8 cellular contexts compared by ENCODE assay signal in genomic region chr16:4765511-4766474, GRCh38. TPM values are rescaled to one million over a fixed set of nuclear protein-coding genes. Genes with fewer than 3 reads are reported as not detected.
DNase-seq lines count a peak whose midpoint lies in the region; ATAC-seq, FAIRE-seq and TF ChIP-seq lines count a peak whose summit lies in the region.

No MANE protein-coding gene starts in this region.

- H3K36me3 ChIP-seq in keratinocyte (ENCODE audit: control insufficient read depth in 2 of 2, extremely low read depth in 1 of 2, insufficient read depth in 2 of 2, low read length in 2 of 2): peaks cover 13 to 22% of the 10 kb centered on the region in 2 experiments

- no peak for DNase-seq in activated CD4-positive, alpha-beta T cell treated with anti-CD3 and anti-CD28 coated beads, Interleukin-2, amount 10 ng/mL, durations not matched to agents 24 days and 14 days
- DNase-seq in activated CD4-positive, alpha-beta T cell treated with anti-CD3 and anti-CD28 coated beads for 4 hours: no peak
- DNase-seq in activated naive CD8-positive, alpha-beta T cell treated with anti-CD3 and anti-CD28 coated beads for 36 hours: no peak
- no peak for DNase-seq in keratinocyte (ENCODE audit: low read depth, low spot score)
- DNase-seq in MV-4-11 (lab: John Stamatoyannopoulos, UW): no peak

- peaks cover 11% of the 10 kb centered on the region for H3K36me3 Mint-ChIP-seq in activated CD4-positive, alpha-beta T cell treated with anti-CD3 and anti-CD28 coated beads, Interleukin-2, amount 10 ng/mL, durations not matched to agents 24 days and 14 days (ENCODE audit: low read depth)
- no peaks in the 10 kb centered on the region for H3K36me3 Mint-ChIP-seq in activated naive CD8-positive, alpha-beta T cell treated with anti-CD3 and anti-CD28 coated beads for 36 hours

- no peaks in the 10 kb centered on the region for H3K9me3 Mint-ChIP-seq in activated CD4-positive, alpha-beta T cell treated with anti-CD3 and anti-CD28 coated beads, Interleukin-2, amount 10 ng/mL, durations not matched to agents 24 days and 14 days
- no peaks in the 10 kb centered on the region for H3K9me3 Mint-ChIP-seq in activated naive CD8-positive, alpha-beta T cell treated with anti-CD3 and anti-CD28 coated beads for 36 hours

- intact Hi-C loops in activated CD4-positive, alpha-beta T cell treated with anti-CD3 and anti-CD28 coated beads, Interleukin-2, amount 10 ng/mL, durations not matched to agents 24 days and 14 days (cut with micrococcal nuclease): loop anchor here (2.0 to 10.0 kb wide), 3 partner anchors 101 to 193 kb away; partner anchors contain the start of gene SEC14L5

- H3K79me2 ChIP-seq in keratinocyte (ENCODE audit: control insufficient read depth, insufficient read depth, low read length): peaks cover 21% of the 10 kb centered on the region

- dilution Hi-C loops in keratinocyte (cut with MboI; ENCODE audit: extremely low pct_ligation_motif_present, low sequenced_read_pairs): no loop called here

- H3K27ac ChIP-seq in keratinocyte (ENCODE audit: control insufficient read depth, insufficient read depth, low read length) (peak overlapping the region; percentile 75), temporal lobe (ENCODE audit: low read depth, low read length) (peak overlapping the region; percentile 74)

- H3K9ac ChIP-seq in keratinocyte (ENCODE audit: control insufficient read depth, extremely low read depth, insufficient read depth, low read length): peak overlapping the region; percentile 88

- no peak for ATAC-seq in GM21367 (IDR thresholded peaks at IDR 0.05; ENCODE audit: unreplicated experiment)
- no peak for ATAC-seq in HG03196 (IDR thresholded peaks at IDR 0.05; ENCODE audit: unreplicated experiment)

- FAIRE-seq in keratinocyte (lab: Jason Lieb, UNC): no peak

- no peaks in the 10 kb centered on the region for H3K9me1 ChIP-seq in keratinocyte (ENCODE audit: control insufficient read depth, extremely low read depth, insufficient read depth, low read length)

- no peaks in the 10 kb centered on the region for H3K9me3 ChIP-seq in keratinocyte (ENCODE audit: control insufficient read depth, low read depth, low read length)

- peak overlapping the region; percentile 88 for H3K27ac Mint-ChIP-seq in activated CD4-positive, alpha-beta T cell treated with anti-CD3 and anti-CD28 coated beads, Interleukin-2, amount 10 ng/mL, durations not matched to agents 24 days and 14 days
- peak overlapping the region; percentile 86 for H3K27ac Mint-ChIP-seq in activated naive CD8-positive, alpha-beta T cell treated with anti-CD3 and anti-CD28 coated beads for 36 hours

- TF ChIP-seq CTCF in keratinocyte (optimal IDR thresholded peaks at IDR 0.05 in 1 of 3, IDR thresholded peaks at IDR 0.05 in 1 of 3, conservative IDR thresholded peaks at IDR 0.05 in 1 of 3; ENCODE audit: extremely low read depth in 1 of 3, insufficient read depth in 2 of 3, low read length in 3 of 3): no peak

- no peaks in the 10 kb centered on the region for H3K27me3 ChIP-seq in keratinocyte (ENCODE audit: control insufficient read depth, extremely low read depth, insufficient read depth, low read length)

- H3K4me2 ChIP-seq in keratinocyte (ENCODE audit: control insufficient read depth, extremely low read depth, insufficient read depth, low read depth, low read length): peak overlapping the region; percentile 92

- peaks cover 13% of the 10 kb centered on the region for H3K4me1 ChIP-seq in keratinocyte (ENCODE audit: control insufficient read depth, extremely low read depth, insufficient read depth, low read length)

- H2AFZ ChIP-seq in keratinocyte (ENCODE audit: control insufficient read depth, low read length): no peak overlapping the region

- H3K4me3 Mint-ChIP-seq in activated CD4-positive, alpha-beta T cell treated with anti-CD3 and anti-CD28 coated beads, Interleukin-2, amount 10 ng/mL, durations not matched to agents 24 days and 14 days: peak overlapping the region; percentile 90
- H3K4me3 Mint-ChIP-seq in activated naive CD8-positive, alpha-beta T cell treated with anti-CD3 and anti-CD28 coated beads for 36 hours: peak overlapping the region; percentile 85

- no peaks in the 10 kb centered on the region for H4K20me1 ChIP-seq in keratinocyte (ENCODE audit: control insufficient read depth, extremely low read depth, insufficient read depth, low read length)

- H3K4me1 Mint-ChIP-seq in activated CD4-positive, alpha-beta T cell treated with anti-CD3 and anti-CD28 coated beads, Interleukin-2, amount 10 ng/mL, durations not matched to agents 24 days and 14 days: peaks cover 26% of the 10 kb centered on the region
- peaks cover 19% of the 10 kb centered on the region for H3K4me1 Mint-ChIP-seq in activated naive CD8-positive, alpha-beta T cell treated with anti-CD3 and anti-CD28 coated beads for 36 hours

- peak overlapping the region; percentile 88 to 93 (median 92) for H3K4me3 ChIP-seq in keratinocyte (ENCODE audit: control insufficient read depth in 2 of 3, extremely low read depth in 1 of 3, insufficient read depth in 2 of 3, low read depth in 1 of 3, low read length in 3 of 3)

- no peaks in the 10 kb centered on the region for H3K27me3 Mint-ChIP-seq in activated CD4-positive, alpha-beta T cell treated with anti-CD3 and anti-CD28 coated beads, Interleukin-2, amount 10 ng/mL, durations not matched to agents 24 days and 14 days
- H3K27me3 Mint-ChIP-seq in activated naive CD8-positive, alpha-beta T cell treated with anti-CD3 and anti-CD28 coated beads for 36 hours: no peaks in the 10 kb centered on the region

RNA-seq across cellular contexts. Expression of gene ZNF500, which starts 1.2 kb away (rescaled TPM):
- 15.0 and 16.1 TPM in 2 replicates for total RNA-seq in activated CD4-positive, alpha-beta T cell treated with anti-CD3 and anti-CD28 coated beads, Interleukin-2, amount 10 ng/mL, durations not matched to agents 24 days and 14 days
- total RNA-seq in activated naive CD8-positive, alpha-beta T cell treated with anti-CD3 and anti-CD28 coated beads for 36 hours: 1 to 10 TPM; 7.5 to 9.3 TPM
- polyA plus RNA-seq in keratinocyte: 3.3 to 5.2 TPM (median 3.5 TPM) in 3 replicates
- polyA plus RNA-seq in keratinocyte (2011; ENCODE audit: low read depth): 0.41 TPM
- polyA plus RNA-seq in keratinocyte (2011; cell fraction: cytosol; rRNA removed): 1.6 and 1.8 TPM in 2 replicates
- 8.6 and 9.5 TPM in 2 replicates for polyA plus RNA-seq in keratinocyte (2011; cell fraction: nucleus; rRNA removed)
- polyA plus RNA-seq in keratinocyte (2012; ENCODE audit: low replicate concordance): 2.9 and 3.7 TPM in 2 replicates
- polyA minus RNA-seq in keratinocyte: 4.8 to 10.2 TPM (median 5.9 TPM) in 3 replicates
- polyA minus RNA-seq in keratinocyte (2011; cell fraction: cytosol; rRNA and poly(A)+ RNA removed): 5.2 TPM
- 4.3 and 7.0 TPM in 2 replicates for polyA minus RNA-seq in keratinocyte (2011; cell fraction: nucleus; rRNA and poly(A)+ RNA removed)
- total RNA-seq in temporal lobe: 8.1 TPM

RNA-seq across cellular contexts. Expression of gene SEPTIN12, which starts 22.4 kb away (rescaled TPM):
- not detected in 2 replicates for total RNA-seq in activated CD4-positive, alpha-beta T cell treated with anti-CD3 and anti-CD28 coated beads, Interleukin-2, amount 10 ng/mL, durations not matched to agents 24 days and 14 days
- not detected for total RNA-seq in activated naive CD8-positive, alpha-beta T cell treated with anti-CD3 and anti-CD28 coated beads for 36 hours
- polyA plus RNA-seq in keratinocyte: not detected in 3 replicates
- not detected for polyA plus RNA-seq in keratinocyte (2011; ENCODE audit: low read depth)
- polyA plus RNA-seq in keratinocyte (2011; cell fraction: cytosol; rRNA removed): not detected in 2 replicates
- polyA plus RNA-seq in keratinocyte (2011; cell fraction: nucleus; rRNA removed): not detected in 2 replicates
- polyA plus RNA-seq in keratinocyte (2012; ENCODE audit: low replicate concordance): not detected in 2 replicates
- polyA minus RNA-seq in keratinocyte: not detected in 3 replicates
- not detected for polyA minus RNA-seq in keratinocyte (2011; cell fraction: cytosol; rRNA and poly(A)+ RNA removed)
- not detected in 2 replicates for polyA minus RNA-seq in keratinocyte (2011; cell fraction: nucleus; rRNA and poly(A)+ RNA removed)
- total RNA-seq in temporal lobe: not detected

RNA-seq across cellular contexts. Expression of gene SMIM22, which starts 29.4 kb away (rescaled TPM):
- total RNA-seq in activated CD4-positive, alpha-beta T cell treated with anti-CD3 and anti-CD28 coated beads, Interleukin-2, amount 10 ng/mL, durations not matched to agents 24 days and 14 days: not detected in 2 replicates
- total RNA-seq in activated naive CD8-positive, alpha-beta T cell treated with anti-CD3 and anti-CD28 coated beads for 36 hours: not detected
- polyA plus RNA-seq in keratinocyte: 8.4 to 20.2 TPM (median 10.6 TPM) in 3 replicates
- not detected for polyA plus RNA-seq in keratinocyte (2011; ENCODE audit: low read depth)
- 10.2 and 13.2 TPM in 2 replicates for polyA plus RNA-seq in keratinocyte (2011; cell fraction: cytosol; rRNA removed)
- 11.0 and 11.8 TPM in 2 replicates for polyA plus RNA-seq in keratinocyte (2011; cell fraction: nucleus; rRNA removed)
- 13.9 and 22.5 TPM in 2 replicates for polyA plus RNA-seq in keratinocyte (2012; ENCODE audit: low replicate concordance)
- polyA minus RNA-seq in keratinocyte: 4.5 to 10.8 TPM (median 10.2 TPM) in 3 replicates
- 6.1 TPM for polyA minus RNA-seq in keratinocyte (2011; cell fraction: cytosol; rRNA and poly(A)+ RNA removed)
- polyA minus RNA-seq in keratinocyte (2011; cell fraction: nucleus; rRNA and poly(A)+ RNA removed): 4.6 TPM in 1 of 2 replicates, not detected in the other
- not detected for total RNA-seq in temporal lobe

RNA-seq across cellular contexts. Expression of gene DNAAF8, which starts 31.5 kb away (rescaled TPM):
- not detected in 2 replicates for total RNA-seq in activated CD4-positive, alpha-beta T cell treated with anti-CD3 and anti-CD28 coated beads, Interleukin-2, amount 10 ng/mL, durations not matched to agents 24 days and 14 days
- under 1 TPM; 0.10 to 0.62 TPM for total RNA-seq in activated naive CD8-positive, alpha-beta T cell treated with anti-CD3 and anti-CD28 coated beads for 36 hours
- polyA plus RNA-seq in keratinocyte: 0.26 to 0.57 TPM (median 0.33 TPM) in 3 replicates
- polyA plus RNA-seq in keratinocyte (2011; ENCODE audit: low read depth): not detected
- polyA plus RNA-seq in keratinocyte (2011; cell fraction: cytosol; rRNA removed): 0.19 and 0.45 TPM in 2 replicates
- polyA plus RNA-seq in keratinocyte (2011; cell fraction: nucleus; rRNA removed): 0.20 and 0.36 TPM in 2 replicates
- 0.13 and 0.32 TPM in 2 replicates for polyA plus RNA-seq in keratinocyte (2012; ENCODE audit: low replicate concordance)
- 0.23 to 0.36 TPM in 2 of 3 replicates, not detected in the other for polyA minus RNA-seq in keratinocyte
- polyA minus RNA-seq in keratinocyte (2011; cell fraction: cytosol; rRNA and poly(A)+ RNA removed): not detected
- polyA minus RNA-seq in keratinocyte (2011; cell fraction: nucleus; rRNA and poly(A)+ RNA removed): not detected in 2 replicates
- total RNA-seq in temporal lobe: 0.49 TPM

RNA-seq across cellular contexts. Expression of gene ANKS3, which starts 31.7 kb away (rescaled TPM):
- total RNA-seq in activated CD4-positive, alpha-beta T cell treated with anti-CD3 and anti-CD28 coated beads, Interleukin-2, amount 10 ng/mL, durations not matched to agents 24 days and 14 days: 21.8 and 22.3 TPM in 2 replicates
- total RNA-seq in activated naive CD8-positive, alpha-beta T cell treated with anti-CD3 and anti-CD28 coated beads for 36 hours: 10 to 100 TPM; 12.1 to 16.1 TPM
- 9.7 to 14.7 TPM (median 11.7 TPM) in 3 replicates for polyA plus RNA-seq in keratinocyte
- polyA plus RNA-seq in keratinocyte (2011; ENCODE audit: low read depth): 12.6 TPM
- polyA plus RNA-seq in keratinocyte (2011; cell fraction: cytosol; rRNA removed): 6.5 and 8.3 TPM in 2 replicates
- polyA plus RNA-seq in keratinocyte (2011; cell fraction: nucleus; rRNA removed): 40.9 and 51.0 TPM in 2 replicates
- 8.6 and 9.5 TPM in 2 replicates for polyA plus RNA-seq in keratinocyte (2012; ENCODE audit: low replicate concordance)
- polyA minus RNA-seq in keratinocyte: 12.0 to 24.2 TPM (median 23.1 TPM) in 3 replicates
- 11.1 TPM for polyA minus RNA-seq in keratinocyte (2011; cell fraction: cytosol; rRNA and poly(A)+ RNA removed)
- polyA minus RNA-seq in keratinocyte (2011; cell fraction: nucleus; rRNA and poly(A)+ RNA removed): 15.0 and 19.1 TPM in 2 replicates
- total RNA-seq in temporal lobe: 18.2 TPM
